11 cellular contexts compared by ENCODE assay signal in genomic region chr12:55414396-55414823, GRCh38. TPM values are rescaled to one million over a fixed set of nuclear protein-coding genes. Genes with fewer than 3 reads are reported as not detected.
DNase-seq lines count a peak whose midpoint lies in the region; ATAC-seq, FAIRE-seq and TF ChIP-seq lines count a peak whose summit lies in the region.
"Not testable (repeated sequence)": the region's sequence is repeated elsewhere in the genome, so short reads cannot be mapped to it uniquely, and the experiment has no call there.
"Had no signal": no experiment of that assay in that cellular context is flagged by ENCODE, and none has a peak within 500 bp of the region (broad histone marks: within the 10 kb centered on the region; RNA-seq: fewer than 3 reads in every experiment).

No MANE protein-coding gene starts in this region.

- H3K27ac ChIP-seq in H9 (ENCODE audit: insufficient read length, low read depth, low read length); gastroesophageal sphincter: not testable (repeated sequence)

- not testable (repeated sequence) for TF ChIP-seq CTCF in H9 (conservative IDR thresholded peaks at IDR 0.05); WTC11 (IDR thresholded peaks at IDR 0.05); gastroesophageal sphincter (IDR thresholded peaks at IDR 0.05); neural crest cell (conservative IDR thresholded peaks at IDR 0.05); retinal pigment epithelial cell (conservative IDR thresholded peaks at IDR 0.05; ENCODE audit: low read depth, low read length)

- TF ChIP-seq EP300 in gastroesophageal sphincter (IDR thresholded peaks at IDR 0.05): not testable (repeated sequence)

- not testable (repeated sequence) for H4K20me1 ChIP-seq in H9 (ENCODE audit: control insufficient read depth, insufficient read depth, insufficient read length)

- H3K18ac ChIP-seq in H9 (ENCODE audit: insufficient read length, low read depth, low read length): not testable (repeated sequence)

- not testable (repeated sequence) for H3K14ac ChIP-seq in H9 (ENCODE audit: insufficient read depth, low read length)

- not testable (repeated sequence) for H3K4me2 ChIP-seq in H9 (ENCODE audit: insufficient read depth, insufficient read length, low read length)

- not testable (repeated sequence) for H2BK15ac ChIP-seq in H9 (ENCODE audit: low read depth, low read length)

- H3K23ac ChIP-seq in H9 (ENCODE audit: insufficient read length, low read depth, low read length): not testable (repeated sequence)

- not testable (repeated sequence) for H2BK20ac ChIP-seq in H9 (ENCODE audit: low read depth, low read length, poor library complexity, severe bottlenecking)

- not testable (repeated sequence) for H3K9me3 ChIP-seq in H9 (ENCODE audit: control insufficient read depth, low read depth, low read length); gastroesophageal sphincter

- H2BK5ac ChIP-seq in H9 (ENCODE audit: insufficient read length, low read length): not testable (repeated sequence)

- ATAC-seq in WTC11 (peak; percentile 80), gastroesophageal sphincter (peak; percentile 15)

- H2AFZ ChIP-seq in H9 (ENCODE audit: low read length): not testable (repeated sequence)

- not testable (repeated sequence) for H3K9me3 Mint-ChIP-seq in H9, WTC11, neural crest cell

- H3T11ph ChIP-seq in H9 (ENCODE audit: low read length): not testable (repeated sequence)

- not testable (repeated sequence) for H2BK12ac ChIP-seq in H9 (ENCODE audit: insufficient read length, low read depth, low read length)

- H3K4me3 Mint-ChIP-seq in H9: peak overlapping the region in 1 of 2 experiments; percentile 53; a peak in 2 of 5 replicates
- H3K4me3 Mint-ChIP-seq in WTC11: peak overlapping the region; percentile 42
- peak overlapping the region; percentile 65 for H3K4me3 Mint-ChIP-seq in neural crest cell

- H2AK5ac ChIP-seq in H9 (ENCODE audit: insufficient read length, low read length): not testable (repeated sequence)

- H3K27me3 Mint-ChIP-seq in H9 (ENCODE audit: low read depth); WTC11 (ENCODE audit: low read depth); neural crest cell (ENCODE audit: low read depth): not testable (repeated sequence)

- H4K5ac ChIP-seq in H9 (ENCODE audit: insufficient read length, low read depth, low read length): not testable (repeated sequence)

- POLR2A ChIA-PET in WTC11 (lab: Charles Lee): not testable (repeated sequence)

- FAIRE-seq in urothelium cell line (lab: Jason Lieb, UNC): peak; percentile 77

- H4K91ac ChIP-seq in H9 (ENCODE audit: insufficient read length, low read depth, low read length): not testable (repeated sequence)

- DNase-seq in H9 (peak; percentile 64), WTC11 (ENCODE audit: low spot score) (peak; percentile 13), left kidney (ENCODE audit: low read depth, low spot score) (peak; percentile 72), lung microvascular endothelial cell (ENCODE audit: low read depth in 2 of 2) (peak; percentile 4 to 25)
- DNase-seq in neural crest cell (ENCODE audit: low read depth, low spot score); retinal pigment epithelial cell (ENCODE audit: low read depth); urothelium cell line (ENCODE audit: low spot score): not testable (repeated sequence)

- CTCF ChIA-PET in WTC11 (lab: Charles Lee): interaction anchor here (0.6 kb wide), 1 partner anchor 242 kb away, joined by 3 read pairs; no protein-coding TSS in a partner anchor

- not testable (repeated sequence) for H3K4me1 ChIP-seq in H9 (ENCODE audit: insufficient read depth, low read length); gastroesophageal sphincter

- H3K27ac Mint-ChIP-seq in H9: 0 out of 7 replicates have a peak overlapping the region, but pooled peaks of 1 of the 3 experiments have one; percentile 65
- H3K27ac Mint-ChIP-seq in WTC11; neural crest cell (ENCODE audit: unreplicated experiment): not testable (repeated sequence)

- not testable (repeated sequence) for H3K56ac ChIP-seq in H9 (ENCODE audit: insufficient read length, low read depth, low read length)

- H3K27me3 ChIP-seq in H9 (ENCODE audit: insufficient read depth, low read length); gastroesophageal sphincter: not testable (repeated sequence)

- H3K79me2 ChIP-seq in H9 (ENCODE audit: insufficient read depth, low read length): not testable (repeated sequence)

- H3K79me1 ChIP-seq in H9 (ENCODE audit: insufficient read depth, low read depth, low read length, poor library complexity, severe bottlenecking): not testable (repeated sequence)

- WGBS in H9 (ENCODE audit: extremely low coverage, insufficient read length, low lambda C conversion rate): no CpG with 5 or more reads among the region's 11 CpGs
- 94% methylated on average over 3 of the region's 11 CpGs; no CpG with 5 or more reads in 1 of the 2 donors for WGBS in gastroesophageal sphincter (ENCODE audit: low coverage in 1 of 2), 2 donors

- not testable (repeated sequence) for H3K4me1 Mint-ChIP-seq in H9
- H3K4me1 Mint-ChIP-seq in WTC11 (peaks cover 20% of the 10 kb centered on the region), neural crest cell (peaks cover 12% of the 10 kb centered on the region)

- not testable (repeated sequence) for H3K36me3 ChIP-seq in gastroesophageal sphincter

- not testable (repeated sequence) for H3K4me3 ChIP-seq in gastroesophageal sphincter
- H3K4me3 ChIP-seq in retinal pigment epithelial cell (ENCODE audit: low read length): peak overlapping the region; percentile 12

- H3K23me2 ChIP-seq in H9 (ENCODE audit: insufficient read length, low read depth, low read length, poor library complexity, severe bottlenecking): not testable (repeated sequence)

- not testable (repeated sequence) for TF ChIP-seq POLR2A in gastroesophageal sphincter (IDR thresholded peaks at IDR 0.05)

- not testable (repeated sequence) for H3K9ac ChIP-seq in H9 (ENCODE audit: extremely low read depth, insufficient read length, low read length)

- not testable (repeated sequence) for H4K8ac ChIP-seq in H9 (replicated peaks; ENCODE audit: insufficient read length, low read depth, low read length)

- not testable (repeated sequence) for H3K36me3 Mint-ChIP-seq in H9 (ENCODE audit: insufficient read depth in 1 of 3, low read depth in 3 of 3); WTC11; neural crest cell (ENCODE audit: low read depth)

- H3K4ac ChIP-seq in H9 (ENCODE audit: low read depth, low read length): not testable (repeated sequence)

- H2BK120ac ChIP-seq in H9 (ENCODE audit: low read depth, low read length, poor library complexity, severe bottlenecking): not testable (repeated sequence)

RNA-seq across cellular contexts. Expression of gene OR6C76, which starts 11.6 kb away (rescaled TPM):
- total RNA-seq in H9 (2021) (not detected in 2 replicates), WTC11 (2021) (not detected in 3 replicates), gastroesophageal sphincter (not detected), lung microvascular endothelial cell (not detected in 2 replicates), neural crest cell (not detected in 2 replicates)
- total RNA-seq: H1, HFFc6, M059J had no signal

RNA-seq across cellular contexts. Expression of gene OR6C65, which starts 14.1 kb away (rescaled TPM):
- not detected in 2 replicates for total RNA-seq in H9 (2021)
- total RNA-seq in WTC11 (2021): not detected in 3 replicates
- total RNA-seq in gastroesophageal sphincter: not detected
- total RNA-seq in lung microvascular endothelial cell: not detected in 2 replicates
- total RNA-seq in neural crest cell: not detected in 2 replicates
- total RNA-seq: H1, HFFc6, M059J had no signal

RNA-seq across cellular contexts. Expression of gene OR6C2, which starts 29.5 kb away (rescaled TPM):
- total RNA-seq in H9 (2021) (not detected in 2 replicates), WTC11 (2021) (not detected in 3 replicates), gastroesophageal sphincter (not detected), lung microvascular endothelial cell (not detected in 2 replicates), neural crest cell (not detected in 2 replicates)
- total RNA-seq: H1, HFFc6, M059J had no signal

RNA-seq across cellular contexts. Expression of gene OR6C75, which starts 51.6 kb away (rescaled TPM):
- not detected in 2 replicates for total RNA-seq in H9 (2021)
- not detected in 3 replicates for total RNA-seq in WTC11 (2021)
- total RNA-seq in gastroesophageal sphincter: not detected
- not detected in 2 replicates for total RNA-seq in lung microvascular endothelial cell
- not detected in 2 replicates for total RNA-seq in neural crest cell
- total RNA-seq: H1, HFFc6, M059J had no signal

RNA-seq across cellular contexts. Expression of gene OR6C70, which starts 55.5 kb away (rescaled TPM):
- total RNA-seq in H9 (2021) (not detected in 2 replicates), WTC11 (2021) (not detected in 3 replicates), gastroesophageal sphincter (not detected), lung microvascular endothelial cell (not detected in 2 replicates), neural crest cell (not detected in 2 replicates)
- total RNA-seq: H1, HFFc6, M059J had no signal
